In genomic region chr2:227228061-227228667, GRCh38 we compare ENCODE assay signal across 11 cellular contexts.
DNase-seq lines count a peak whose midpoint lies in the region; ATAC-seq, FAIRE-seq and TF ChIP-seq lines count a peak whose summit lies in the region.
"Had no signal": no experiment of that assay in that cellular context is flagged by ENCODE, and none has a peak within 500 bp of the region (broad histone marks: within the 10 kb centered on the region; RNA-seq: fewer than 3 reads in every experiment).

No MANE protein-coding gene starts in this region.

- H3K4me2 ChIP-seq in GM12878 (ENCODE audit: control insufficient read depth, insufficient read depth) = no peak overlapping the region
- H3K4me2 ChIP-seq: smooth muscle cell had no signal

- RAD21 ChIA-PET in GM12878 (lab: Charles Lee; ENCODE audit: unreplicated experiment) = no interaction called here

- H3K36me3 ChIP-seq in GM12878 (ENCODE audit: control insufficient read depth in 2 of 2, insufficient read depth in 2 of 2, low read length in 1 of 2) = no peaks in the 10 kb centered on the region

- no peak overlapping the region for H2AFZ ChIP-seq in GM12878 (ENCODE audit: control insufficient read depth, low read depth, low read length)

- no peaks in the 10 kb centered on the region for H3K36me3 Mint-ChIP-seq in T-helper 17 cell (ENCODE audit: low read depth)

- H3K4me1 Mint-ChIP-seq in T-helper 17 cell = no peaks in the 10 kb centered on the region

- H3K9me3 ChIP-seq in GM12878 (replicated peaks; ENCODE audit: control insufficient read depth, insufficient read depth, low read length) (no peaks in the 10 kb centered on the region), T-helper 17 cell (ENCODE audit: control insufficient read depth, low read length, poor library complexity, severe bottlenecking) (no peaks in the 10 kb centered on the region)

- SMC1A ChIA-PET in GM12878 (lab: Charles Lee; ENCODE audit: uncharacterized antibody, unreplicated experiment) = interaction anchor here (0.6 kb wide), 1 partner anchor 91 kb away, joined by 3 read pairs; no protein-coding TSS in a partner anchor

- no peak for TF ChIP-seq RAD21 in GM12878 (IDR thresholded peaks at IDR 0.05; ENCODE audit: insufficient read depth, low read depth, low read length)

- H3K27me3 ChIP-seq in GM12878 (replicated peaks in 1 of 2; ENCODE audit: control insufficient read depth in 2 of 2, insufficient read depth in 2 of 2, low read length in 1 of 2) = no peaks in the 10 kb centered on the region

- intact Hi-C loops in GM12878 (cut with micrococcal nuclease; ENCODE audit: unreplicated experiment) (no loop called here), left colon (cut with DNase I, micrococcal nuclease) (no loop called here)

- WGBS in GM12878 (ENCODE audit: insufficient coverage, insufficient replicate concordance, low lambda C conversion rate, missing lambda C conversion rate) = 86% methylated on average over 14 of the region's 14 CpGs

- no peak overlapping the region for H3K27ac ChIP-seq in GM12878 (ENCODE audit: control insufficient read depth, insufficient read depth)

- peaks cover 26% of the 10 kb centered on the region for H3K27me3 Mint-ChIP-seq in T-helper 17 cell

- CTCF ChIA-PET in GM12878 (lab: Yijun Ruan, JAX) = interaction anchor here (3.0 kb wide), 1 partner anchor 10 kb away, joined by 10 read pairs; no protein-coding TSS in a partner anchor

- H3K9ac ChIP-seq in GM12878 (ENCODE audit: control insufficient read depth, insufficient read depth, low read length) = no peak overlapping the region

- no peak overlapping the region for H3K4me3 Mint-ChIP-seq in T-helper 17 cell

- peak; percentile 25; the same call in 1 of the 3 replicates for ATAC-seq in GM12878
- ATAC-seq in left colon = peak; percentile 99
- no peak for ATAC-seq in HG03159 (IDR thresholded peaks at IDR 0.05; ENCODE audit: unreplicated experiment)
- no peak for ATAC-seq in GM19397 (IDR thresholded peaks at IDR 0.05; ENCODE audit: unreplicated experiment)
- no peak for ATAC-seq in T-helper 17 cell

- TF ChIP-seq POLR2A in GM12878 (IDR thresholded peaks at IDR 0.05; ENCODE audit: low read depth, low read length) = no peak

- POLR2A ChIA-PET in GM12878 (lab: Charles Lee) = no interaction called here

- no peaks in the 10 kb centered on the region for H3K79me2 ChIP-seq in GM12878 (ENCODE audit: control insufficient read depth, insufficient read depth, low read length)

- no peak for FAIRE-seq in GM12878 (lab: Jason Lieb, UNC)
- FAIRE-seq: GM18507 had no signal

- BruUV-seq in GM12878 (replicated peaks; lab: Mats Ljungman, UMichigan) = no TSS peak

- in situ Hi-C loops in GM12878 (cut with MboI) = no loop called here

- H3K4me3 ChIP-seq in GM12878 = no peak overlapping the region
- H3K4me3 ChIP-seq: smooth muscle cell had no signal

- H3K27ac Mint-ChIP-seq in T-helper 17 cell = no peak overlapping the region

- no peaks in the 10 kb centered on the region for H4K20me1 ChIP-seq in GM12878 (ENCODE audit: control insufficient read depth, insufficient read depth)

- no peak for TF ChIP-seq EP300 in GM12878 (IDR thresholded peaks at IDR 0.05; ENCODE audit: borderline replicate concordance in 1 of 2, control insufficient read depth in 1 of 2, low read depth in 2 of 2, low read length in 2 of 2)

- peak; percentile 6 for DNase-seq in NCI-H2029 (lab: John Stamatoyannopoulos, UW)
- DNase-seq in NCI-H2029 treated with DMSO at 0.1 percent for 48 hours (lab: John Stamatoyannopoulos, UW) = no peak
- no peak for DNase-seq in GM12878 (ENCODE audit: low read depth, low spot score)
- peak; percentile 37 to 62 for DNase-seq in left colon
- peak; percentile 45 for DNase-seq in ureter (ENCODE audit: low spot score)
- DNase-seq in T-helper 17 cell = no peak
- DNase-seq: NCI-H187 had no signal

- no peak for TF ChIP-seq CTCF in GM12878 (IDR thresholded peaks at IDR 0.05 in 2 of 3, conservative IDR thresholded peaks at IDR 0.05 in 1 of 3; ENCODE audit: control insufficient read depth in 2 of 3, extremely low read depth in 1 of 3, insufficient read depth in 1 of 3, low read depth in 3 of 3, low read length in 3 of 3)

- no peaks in the 10 kb centered on the region for H3K4me1 ChIP-seq in GM12878 (ENCODE audit: control insufficient read depth, insufficient read depth, low read length)

TF ChIP-seq in GM12878, 131 proteins besides CTCF, POLR2A, EP300 and RAD21 (continues in another document):
- TF ChIP-seq STAT3 (IDR thresholded peaks at IDR 0.05; ENCODE audit: low read depth, low read length) (no peak), TAF1 (IDR thresholded peaks at IDR 0.05; ENCODE audit: borderline replicate concordance, low read depth, low read length) (no peak), MLLT1 (IDR thresholded peaks at IDR 0.05) (no peak), EZH2 (IDR thresholded peaks at IDR 0.05; ENCODE audit: borderline replicate concordance, control insufficient read depth, low read depth, low read length) (no peak), NR2F1 (conservative IDR thresholded peaks at IDR 0.05) (no peak), REST (IDR thresholded peaks at IDR 0.05; ENCODE audit: low read depth, low read length) (no peak), CHD4 (IDR thresholded peaks at IDR 0.05) (no peak), E2F8 (IDR thresholded peaks at IDR 0.05; ENCODE audit: low read depth, partially characterized antibody) (no peak), SMAD1 (IDR thresholded peaks at IDR 0.05; ENCODE audit: low read depth, partially characterized antibody) (no peak), ZNF24 (IDR thresholded peaks at IDR 0.05) (no peak), ZBED1 (IDR thresholded peaks at IDR 0.05; ENCODE audit: borderline replicate concordance) (no peak), SREBF1 (IDR thresholded peaks at IDR 0.05; ENCODE audit: low read length) (no peak), ZNF274 (IDR thresholded peaks at IDR 0.05; ENCODE audit: insufficient read depth, insufficient read length) (no peak), KLF5 (IDR thresholded peaks at IDR 0.05; ENCODE audit: partially characterized antibody) (no peak), MXI1 (IDR thresholded peaks at IDR 0.05; ENCODE audit: low read depth, low read length) (no peak)
- TF ChIP-seq, protein P1, sequence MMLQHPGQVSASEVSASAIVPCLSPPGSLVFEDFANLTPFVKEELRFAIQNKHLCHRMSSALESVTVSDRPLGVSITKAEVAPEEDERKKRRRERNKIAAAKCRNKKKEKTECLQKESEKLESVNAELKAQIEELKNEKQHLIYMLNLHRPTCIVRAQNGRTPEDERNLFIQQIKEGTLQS (IDR thresholded peaks at IDR 0.05; ENCODE audit: borderline replicate concordance, extremely low read depth, low read depth, low read length) = no peak

Comparison
In these comparisons a context has a peak if more than half of its experiments do, and no peak if none do; other contexts are left out.
1. DNase-seq: peak in NCI-H2029 (single experiment), left colon (2 of 2) and ureter (single experiment); none in NCI-H2029 treated with DMSO at 0.1 percent for 48 hours (single experiment), GM12878 (single experiment) and T-helper 17 cell (0 of 3).
2. ATAC-seq: peak in GM12878 (single experiment) and left colon (single experiment); none in HG03159 (single experiment), GM19397 (single experiment) and T-helper 17 cell (single experiment).